ENCODE assay signal across 2 cellular contexts in the genomic region with DNA sequence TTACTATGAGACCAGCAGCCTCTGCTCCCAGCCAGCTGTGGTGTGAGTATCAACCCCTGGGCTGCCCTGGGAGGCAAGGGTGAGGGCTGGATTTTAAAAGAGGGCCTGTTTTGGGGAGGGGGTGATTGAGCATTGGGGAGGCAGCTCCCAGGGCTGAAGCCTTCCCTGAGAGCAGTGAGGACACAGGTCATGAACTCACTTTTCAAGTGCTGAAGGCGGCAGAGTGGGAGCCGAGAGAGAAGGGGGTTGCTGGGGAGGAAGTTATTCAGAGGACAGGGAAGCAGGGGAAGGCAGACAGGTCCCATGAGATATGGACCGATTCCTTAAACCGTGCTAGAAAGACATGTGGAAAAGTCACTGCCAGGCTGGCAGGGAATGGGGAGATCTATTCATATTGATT.
TF ChIP-seq lines count a peak whose summit lies in the region.

No MANE protein-coding gene starts in this region.

TF ChIP-seq in liver, 16 proteins besides CTCF, POLR2A, EP300 and RAD21:
- TF ChIP-seq SP1 (IDR thresholded peaks at IDR 0.05) = no peak
- no peak for TF ChIP-seq TAF1 (conservative IDR thresholded peaks at IDR 0.05)
- TF ChIP-seq EGR1 (IDR thresholded peaks at IDR 0.05; ENCODE audit: low read depth in 2 of 2) = no peak
- TF ChIP-seq ATF3 (IDR thresholded peaks at IDR 0.05) = no peak
- no peak for TF ChIP-seq HNF4G (IDR thresholded peaks at IDR 0.05)
- TF ChIP-seq FOXA1 (IDR thresholded peaks at IDR 0.05) = no peak
- no peak for TF ChIP-seq YY1 (IDR thresholded peaks at IDR 0.05)
- no peak for TF ChIP-seq FOXA2 (IDR thresholded peaks at IDR 0.05)
- TF ChIP-seq RXRA (IDR thresholded peaks at IDR 0.05) = no peak
- no peak for TF ChIP-seq JUND (IDR thresholded peaks at IDR 0.05)
- TF ChIP-seq MAX (IDR thresholded peaks at IDR 0.05) = no peak
- TF ChIP-seq, protein P1, sequence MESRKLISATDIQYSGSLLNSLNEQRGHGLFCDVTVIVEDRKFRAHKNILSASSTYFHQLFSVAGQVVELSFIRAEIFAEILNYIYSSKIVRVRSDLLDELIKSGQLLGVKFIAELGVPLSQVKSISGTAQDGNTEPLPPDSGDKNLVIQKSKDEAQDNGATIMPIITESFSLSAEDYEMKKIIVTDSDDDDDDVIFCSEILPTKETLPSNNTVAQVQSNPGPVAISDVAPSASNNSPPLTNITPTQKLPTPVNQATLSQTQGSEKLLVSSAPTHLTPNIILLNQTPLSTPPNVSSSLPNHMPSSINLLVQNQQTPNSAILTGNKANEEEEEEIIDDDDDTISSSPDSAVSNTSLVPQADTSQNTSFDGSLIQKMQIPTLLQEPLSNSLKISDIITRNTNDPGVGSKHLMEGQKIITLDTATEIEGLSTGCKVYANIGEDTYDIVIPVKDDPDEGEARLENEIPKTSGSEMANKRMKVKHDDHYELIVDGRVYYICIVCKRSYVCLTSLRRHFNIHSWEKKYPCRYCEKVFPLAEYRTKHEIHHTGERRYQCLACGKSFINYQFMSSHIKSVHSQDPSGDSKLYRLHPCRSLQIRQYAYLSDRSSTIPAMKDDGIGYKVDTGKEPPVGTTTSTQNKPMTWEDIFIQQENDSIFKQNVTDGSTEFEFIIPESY (IDR thresholded peaks at IDR 0.05) = no peak
- TF ChIP-seq HNF4A (conservative IDR thresholded peaks at IDR 0.05) = no peak

TF ChIP-seq in HepG2, 621 proteins besides CTCF, POLR2A, EP300 and RAD21:
- TF ChIP-seq JUNB (CRISPR knock-in tag; IDR thresholded peaks at IDR 0.05; ENCODE audit: borderline replicate concordance) = no peak
- TF ChIP-seq AGO2 (optimal IDR thresholded peaks at IDR 0.05; ENCODE audit: low read depth, low read length) = no peak
- TF ChIP-seq HDAC6 (IDR thresholded peaks at IDR 0.05; ENCODE audit: low read depth, low read length) = no peak
- TF ChIP-seq ZNF563 (CRISPR knock-in tag; IDR thresholded peaks at IDR 0.05) = no peak
- TF ChIP-seq E2F1 (CRISPR knock-in tag; IDR thresholded peaks at IDR 0.05) = no peak
- TF ChIP-seq ZSCAN22 (CRISPR knock-in tag; IDR thresholded peaks at IDR 0.05) = no peak
- no peak for TF ChIP-seq ZNF747 (CRISPR knock-in tag; IDR thresholded peaks at IDR 0.05; ENCODE audit: borderline replicate concordance)
- TF ChIP-seq, protein P2, sequence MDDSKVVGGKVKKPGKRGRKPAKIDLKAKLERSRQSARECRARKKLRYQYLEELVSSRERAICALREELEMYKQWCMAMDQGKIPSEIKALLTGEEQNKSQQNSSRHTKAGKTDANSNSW (CRISPR knock-in tag; IDR thresholded peaks at IDR 0.05; ENCODE audit: borderline replicate concordance) = no peak
- no peak for TF ChIP-seq RFX1 (IDR thresholded peaks at IDR 0.05)
- no peak for TF ChIP-seq ARNT (IDR thresholded peaks at IDR 0.05)
TF ChIP-seq in HepG2: peak in this region for 0.
